Comparison of ENCODE assay signal across 12 cellular contexts in the genomic region with DNA sequence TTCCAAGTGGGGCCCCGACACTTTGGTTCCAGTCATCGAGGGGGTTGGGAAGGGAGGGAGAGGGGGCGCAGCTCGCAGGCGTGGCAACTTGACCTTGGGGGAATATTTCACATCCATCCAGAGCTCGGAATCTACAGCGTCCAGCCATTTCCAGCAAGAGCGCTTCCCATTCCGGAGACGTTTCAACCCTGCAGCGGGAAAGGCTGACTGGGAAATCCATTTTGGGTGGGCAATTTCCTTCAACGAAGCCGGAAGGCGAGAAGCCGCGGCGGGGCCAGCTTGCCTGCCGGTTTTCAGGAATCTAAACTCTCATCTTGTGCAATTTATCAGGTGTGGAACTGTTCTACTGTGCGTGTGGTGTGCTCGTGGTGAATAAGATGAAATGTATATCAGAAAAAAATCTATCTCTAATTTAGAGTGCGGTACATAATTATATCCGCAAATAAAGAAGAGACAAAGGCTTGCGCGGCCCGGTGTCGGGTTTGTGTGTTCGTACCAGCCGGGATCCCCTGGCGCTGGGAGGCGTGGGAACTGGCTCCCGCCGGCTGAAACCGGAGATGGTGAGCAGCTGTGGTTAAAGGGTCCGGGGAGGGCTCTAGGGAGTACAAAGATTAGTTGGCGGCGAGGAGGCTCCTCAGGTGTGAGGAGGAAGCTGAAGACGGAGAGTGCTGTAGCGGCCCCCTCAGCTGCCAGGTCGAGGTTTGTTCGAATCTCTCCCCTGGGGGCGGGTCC. TPM values are rescaled to one million over a fixed set of nuclear protein-coding genes. Genes with fewer than 3 reads are reported as not detected.
DNase-seq lines count a peak whose midpoint lies in the region; ATAC-seq and TF ChIP-seq lines count a peak whose summit lies in the region.
"Had no signal": no experiment of that assay in that cellular context is flagged by ENCODE, and none has a peak within 500 bp of the region (broad histone marks: within the 10 kb centered on the region; RNA-seq: fewer than 3 reads in every experiment).

No MANE protein-coding gene starts in this region.

- H3K27ac ChIP-seq in sigmoid colon = no peak overlapping the region
- no peak overlapping the region for H3K27ac ChIP-seq in gastrocnemius medialis
- H3K27ac ChIP-seq: psoas muscle had no signal

- intact Hi-C loops in activated naive CD4-positive, alpha-beta T cell treated with anti-CD3 and anti-CD28 coated beads for 36 hours (cut with micrococcal nuclease) = loop anchor here (5.0 kb wide), 1 partner anchor 1958 kb away; a partner anchor contains a TSS
- intact Hi-C loops in sigmoid colon (cut with DNase I) (no loop called here), gastrocnemius medialis (cut with DNase I; ENCODE audit: low total_unique reads) (no loop called here)

- in situ Hi-C loops in gastrocnemius medialis (cut with MboI; ENCODE audit: low sequenced_read_pairs in 4 of 4) = no loop called here

- H3K4me3 ChIP-seq in sigmoid colon (no peak overlapping the region), gastrocnemius medialis (no peak overlapping the region)
- H3K4me3 ChIP-seq: psoas muscle had no signal

- H3K4me1 ChIP-seq in sigmoid colon (peaks cover 0 to 52% (median 32%) of the 10 kb centered on the region in 4 donors), gastrocnemius medialis (peaks cover 0 to 17% of the 10 kb centered on the region in 2 donors)

- CTCF ChIA-PET in activated naive CD4-positive, alpha-beta T cell treated with anti-CD3 and anti-CD28 coated beads for 36 hours (lab: Charles Lee) = interaction anchor here (0.6 to 2.5 kb wide), 5 partner anchors 9 to 164 kb away, joined by 3 to 9 read pairs (median 4); no protein-coding TSS in a partner anchor

- H3K9me3 Mint-ChIP-seq in activated naive CD4-positive, alpha-beta T cell treated with anti-CD3 and anti-CD28 coated beads for 36 hours = no peaks in the 10 kb centered on the region
- no peaks in the 10 kb centered on the region for H3K9me3 Mint-ChIP-seq in activated naive CD4-positive, alpha-beta T cell treated with anti-CD3 and anti-CD28 coated beads, Interleukin-2, amount 50 U/mL, for 72 hours
- H3K9me3 Mint-ChIP-seq in endothelial cell (ENCODE audit: unreplicated experiment) (no peaks in the 10 kb centered on the region), type B pancreatic cell (no peaks in the 10 kb centered on the region)

- H3K27me3 ChIP-seq in sigmoid colon (peaks cover 78 to 100% (median 98%) of the 10 kb centered on the region in 3 donors), gastrocnemius medialis (peaks cover 96 to 100% (median 97%) of the 10 kb centered on the region in 3 donors)

- H3K4me1 Mint-ChIP-seq in activated naive CD4-positive, alpha-beta T cell treated with anti-CD3 and anti-CD28 coated beads for 36 hours (ENCODE audit: low read depth) = peaks cover 53% of the 10 kb centered on the region
- H3K4me1 Mint-ChIP-seq in endothelial cell (ENCODE audit: unreplicated experiment) (peaks cover 54% of the 10 kb centered on the region), type B pancreatic cell (ENCODE audit: unreplicated experiment) (peaks cover 42% of the 10 kb centered on the region)

- no peak overlapping the region for H3K27ac Mint-ChIP-seq in activated naive CD4-positive, alpha-beta T cell treated with anti-CD3 and anti-CD28 coated beads for 36 hours
- H3K27ac Mint-ChIP-seq in activated naive CD4-positive, alpha-beta T cell treated with anti-CD3 and anti-CD28 coated beads, Interleukin-2, amount 50 U/mL, for 72 hours = peak overlapping the region in 1 of 2 donors; percentile 92
- H3K27ac Mint-ChIP-seq in endothelial cell (ENCODE audit: unreplicated experiment) (no peak overlapping the region), type B pancreatic cell (no peak overlapping the region)

- H3K27me3 Mint-ChIP-seq in activated naive CD4-positive, alpha-beta T cell treated with anti-CD3 and anti-CD28 coated beads for 36 hours (ENCODE audit: low read depth) = peaks cover 83% of the 10 kb centered on the region
- H3K27me3 Mint-ChIP-seq in endothelial cell (ENCODE audit: unreplicated experiment) (peaks cover 50% of the 10 kb centered on the region), type B pancreatic cell (peaks cover 98% of the 10 kb centered on the region)

- no peaks in the 10 kb centered on the region for H3K9me3 ChIP-seq in sigmoid colon
- no peaks in the 10 kb centered on the region for H3K9me3 ChIP-seq in gastrocnemius medialis
- H3K9me3 ChIP-seq: psoas muscle had no signal

- H3K4me3 Mint-ChIP-seq in activated naive CD4-positive, alpha-beta T cell treated with anti-CD3 and anti-CD28 coated beads for 36 hours = no peak overlapping the region
- H3K4me3 Mint-ChIP-seq in endothelial cell (ENCODE audit: unreplicated experiment) = peak overlapping the region; percentile 33
- peak overlapping the region; percentile 64 for H3K4me3 Mint-ChIP-seq in type B pancreatic cell

- TF ChIP-seq EP300 in sigmoid colon (IDR thresholded peaks at IDR 0.05) = no peak

- TF ChIP-seq POLR2A in sigmoid colon (IDR thresholded peaks at IDR 0.05) = no peak
- no peak for TF ChIP-seq POLR2A in gastrocnemius medialis (IDR thresholded peaks at IDR 0.05)

- no peak for ATAC-seq in activated naive CD4-positive, alpha-beta T cell treated with anti-CD3 and anti-CD28 coated beads, Interleukin-2, amount 50 U/mL, for 72 hours
- ATAC-seq in gastrocnemius medialis = no peak
- ATAC-seq: psoas muscle had no signal

- peak; percentile 15 for DNase-seq in activated naive CD4-positive, alpha-beta T cell treated with anti-CD3 and anti-CD28 coated beads for 36 hours
- DNase-seq in activated naive CD4-positive, alpha-beta T cell treated with anti-CD3 and anti-CD28 coated beads, Interleukin-2, amount 50 U/mL, for 72 hours (ENCODE audit: low spot score in 2 of 2) = no peak
- DNase-seq in NCI-H69 (lab: John Stamatoyannopoulos, UW) = peak; percentile 51
- peak; percentile 34 for DNase-seq in endothelial cell (ENCODE audit: low spot score)
- no peak for DNase-seq in type B pancreatic cell (ENCODE audit: extremely low spot score, unreplicated experiment)
- no peak for DNase-seq in sigmoid colon
- DNase-seq in GOT3 (lab: John Stamatoyannopoulos, UW) = no peak
- DNase-seq in gastrocnemius medialis = no peak
- DNase-seq: cerebellar nuclear complex, hippocampal formation, NCI-H1694, psoas muscle had no signal

- no peaks in the 10 kb centered on the region for H3K36me3 Mint-ChIP-seq in activated naive CD4-positive, alpha-beta T cell treated with anti-CD3 and anti-CD28 coated beads for 36 hours (ENCODE audit: low read depth)
- peaks cover 19 to 32% of the 10 kb centered on the region in 2 donors for H3K36me3 Mint-ChIP-seq in activated naive CD4-positive, alpha-beta T cell treated with anti-CD3 and anti-CD28 coated beads, Interleukin-2, amount 50 U/mL, for 72 hours
- H3K36me3 Mint-ChIP-seq in endothelial cell (ENCODE audit: low read depth, unreplicated experiment) = peaks cover 10% of the 10 kb centered on the region
- H3K36me3 Mint-ChIP-seq in type B pancreatic cell = peaks cover 4% of the 10 kb centered on the region

- TF ChIP-seq CTCF in endothelial cell (IDR thresholded peaks at IDR 0.05; ENCODE audit: unreplicated experiment) (no peak), type B pancreatic cell (conservative IDR thresholded peaks at IDR 0.05) (no peak), sigmoid colon (IDR thresholded peaks at IDR 0.05) (no peak), gastrocnemius medialis (IDR thresholded peaks at IDR 0.05 in 4 of 5, conservative IDR thresholded peaks at IDR 0.05 in 1 of 5) (no peak)

- WGBS in sigmoid colon, 2 donors = 2 to 9% methylated on average over 41 of the region's 41 CpGs

- H3K36me3 ChIP-seq in sigmoid colon = no peaks in the 10 kb centered on the region
- no peaks in the 10 kb centered on the region for H3K36me3 ChIP-seq in gastrocnemius medialis

RNA-seq across cellular contexts. Expression of a gene that starts 4.8 kb away (rescaled TPM):
- total RNA-seq in activated naive CD4-positive, alpha-beta T cell treated with anti-CD3 and anti-CD28 coated beads for 36 hours = not detected
- not detected for total RNA-seq in activated naive CD4-positive, alpha-beta T cell treated with anti-CD3 and anti-CD28 coated beads, Interleukin-2, amount 50 U/mL, for 72 hours
- 3.4 TPM for total RNA-seq in endothelial cell (ENCODE audit: unreplicated experiment)
- total RNA-seq in type B pancreatic cell (ENCODE audit: low replicate concordance) = not detected in 2 replicates
- total RNA-seq in sigmoid colon = not detected
- polyA plus RNA-seq in sigmoid colon = under 1 TPM in 1 of 3 donors, not detected in 2; 0.06 TPM
- not detected for total RNA-seq in gastrocnemius medialis
- total RNA-seq: psoas muscle had no signal
- polyA plus RNA-seq: psoas muscle had no signal

RNA-seq across cellular contexts. Expression of a gene that starts 19.2 kb away (rescaled TPM):
- 1 to 10 TPM; 8.3 to 9.4 TPM for total RNA-seq in activated naive CD4-positive, alpha-beta T cell treated with anti-CD3 and anti-CD28 coated beads for 36 hours
- total RNA-seq in activated naive CD4-positive, alpha-beta T cell treated with anti-CD3 and anti-CD28 coated beads, Interleukin-2, amount 50 U/mL, for 72 hours = 10 to 100 TPM in 1 of 2 donors, 1 to 10 TPM in 1; 7.2 to 11.7 TPM
- 17.3 TPM for total RNA-seq in endothelial cell (ENCODE audit: unreplicated experiment)
- total RNA-seq in type B pancreatic cell (ENCODE audit: low replicate concordance) = 5.7 and 9.1 TPM in 2 replicates
- 1 to 10 TPM; 6.4 to 10.0 (median 8.6) TPM for total RNA-seq in sigmoid colon
- polyA plus RNA-seq in sigmoid colon = 1 to 10 TPM; 1.8 to 5.6 (median 3.2) TPM
- total RNA-seq in gastrocnemius medialis = 1 to 10 TPM; 6.3 to 10.0 (median 8.0) TPM

Comparison
In these comparisons a context has a peak if more than half of its experiments do, and no peak if none do; other contexts are left out.
1. DNase-seq: peak in activated naive CD4-positive, alpha-beta T cell treated with anti-CD3 and anti-CD28 coated beads for 36 hours (single experiment), NCI-H69 (single experiment) and endothelial cell (single experiment); none in activated naive CD4-positive, alpha-beta T cell treated with anti-CD3 and anti-CD28 coated beads, Interleukin-2, amount 50 U/mL, for 72 hours (0 of 2), type B pancreatic cell (single experiment), sigmoid colon (single experiment), GOT3 (single experiment) and gastrocnemius medialis (0 of 2).